ENCODE assay signal across 16 cellular contexts in genomic region chr22:48630444-48630777, GRCh38.
DNase-seq lines count a peak whose midpoint lies in the region; TF ChIP-seq lines count a peak whose summit lies in the region.
"Had no signal": no experiment of that assay in that cellular context is flagged by ENCODE, and none has a peak within 500 bp of the region (broad histone marks: within the 10 kb centered on the region; RNA-seq: fewer than 3 reads in every experiment).

No MANE protein-coding gene starts in this region.

- H3K27me3 Mint-ChIP-seq in brain: peaks cover 4% of the 10 kb centered on the region
- H3K27me3 Mint-ChIP-seq: CD4-positive, CD25-positive, alpha-beta regulatory T cell had no signal

- H3K14ac ChIP-seq in neuronal stem cell (ENCODE audit: low read length): no peak overlapping the region

- no peak overlapping the region for H3K4me3 Mint-ChIP-seq in brain
- H3K4me3 Mint-ChIP-seq: CD4-positive, CD25-positive, alpha-beta regulatory T cell had no signal

- H2BK5ac ChIP-seq in neuronal stem cell (ENCODE audit: low read length): peak overlapping the region; percentile 63

- H3K4me1 ChIP-seq in neuronal stem cell (ENCODE audit: control insufficient read depth in 2 of 2, insufficient read depth in 1 of 2, low read depth in 1 of 2, low read length in 2 of 2) (peaks cover 9 to 53% of the 10 kb centered on the region in 2 donors), SJCRH30 (peaks cover 2% of the 10 kb centered on the region; the same call in 1 of the 2 replicates)

- H3K36me3 Mint-ChIP-seq in brain: no peaks in the 10 kb centered on the region
- H3K36me3 Mint-ChIP-seq: CD4-positive, CD25-positive, alpha-beta regulatory T cell had no signal

- peaks cover 75% of the 10 kb centered on the region for H3K4me1 Mint-ChIP-seq in brain
- H3K4me1 Mint-ChIP-seq: CD4-positive, CD25-positive, alpha-beta regulatory T cell had no signal

- H3K36me3 ChIP-seq in neuronal stem cell (replicated peaks in 1 of 2; ENCODE audit: control insufficient read depth in 2 of 2, insufficient read depth in 2 of 2, low read length in 2 of 2) (no peaks in the 10 kb centered on the region), SJCRH30 (no peaks in the 10 kb centered on the region)

- peak overlapping the region; percentile 33 for H3K9ac ChIP-seq in neuronal stem cell (ENCODE audit: low read depth, low read length, poor library complexity)
- H3K9ac ChIP-seq: KMS-11 had no signal

- no CpG with 5 or more reads among the region's 18 CpGs for WGBS in neuronal stem cell (ENCODE audit: extremely low coverage in 2 of 2, insufficient read length in 2 of 2, insufficient replicate concordance in 1 of 2), 2 donors

- peak overlapping the region; percentile 80 for H3K18ac ChIP-seq in neuronal stem cell (ENCODE audit: low read length)

- no peak overlapping the region for H3K4ac ChIP-seq in neuronal stem cell (ENCODE audit: low read length)

- no peak overlapping the region for H2BK120ac ChIP-seq in neuronal stem cell (ENCODE audit: low read depth, low read length)

- no peak for TF ChIP-seq CTCF in brain (conservative IDR thresholded peaks at IDR 0.05)

- no peak overlapping the region for H3K4me3 ChIP-seq in neuronal stem cell (ENCODE audit: low read length in 2 of 2)
- no peak overlapping the region for H3K4me3 ChIP-seq in SJCRH30

- H3K4me2 ChIP-seq in neuronal stem cell (ENCODE audit: insufficient read depth, low read length, poor library complexity, severe bottlenecking): no peak overlapping the region
- H3K4me2 ChIP-seq: KMS-11 had no signal

- no peak overlapping the region for H4K8ac ChIP-seq in neuronal stem cell (ENCODE audit: low read depth, low read length)

- no peak overlapping the region for H3K23ac ChIP-seq in neuronal stem cell (ENCODE audit: low read depth, low read length, poor library complexity)

- H3K27ac ChIP-seq in neuronal stem cell (replicated peaks; ENCODE audit: low read length) (no peak overlapping the region), SJCRH30 (no peak overlapping the region)
- H3K27ac ChIP-seq: KMS-11 had no signal

- peak overlapping the region; percentile 86 for H2AK5ac ChIP-seq in neuronal stem cell (ENCODE audit: low read depth, low read length)

- H3K27ac Mint-ChIP-seq in brain: peak overlapping the region in 3 of 5 experiments; percentile 53 to 75 (median 70)
- H3K27ac Mint-ChIP-seq: CD4-positive, CD25-positive, alpha-beta regulatory T cell had no signal

- no peak overlapping the region for H2BK15ac ChIP-seq in neuronal stem cell (ENCODE audit: low read length)

- no peak overlapping the region for H2AFZ ChIP-seq in neuronal stem cell (ENCODE audit: low read length)

- H3K9me3 ChIP-seq in neuronal stem cell (replicated peaks in 1 of 2; ENCODE audit: control insufficient read depth in 2 of 2, insufficient read depth in 1 of 2, low read depth in 1 of 2, low read length in 2 of 2) (no peaks in the 10 kb centered on the region), SJCRH30 (replicated peaks) (no peaks in the 10 kb centered on the region)

- H3K27me3 ChIP-seq in neuronal stem cell (ENCODE audit: control insufficient read depth in 3 of 3, insufficient read depth in 3 of 3, low read depth in 1 of 3, low read length in 3 of 3): no peaks in the 10 kb centered on the region
- no peaks in the 10 kb centered on the region for H3K27me3 ChIP-seq in SJCRH30

- no peak overlapping the region for H2BK12ac ChIP-seq in neuronal stem cell (ENCODE audit: low read length)

- DNase-seq in COR-L47 (lab: John Stamatoyannopoulos, UW) (peak; percentile 88), NCI-H2171 treated with DMSO at 0.1 percent for 48 hours (lab: John Stamatoyannopoulos, UW) (peak; percentile 80), neuronal stem cell (ENCODE audit: low spot score) (no peak), ecto neural progenitor cell (ENCODE audit: low spot score) (no peak), NCI-H128 (lab: John Stamatoyannopoulos, UW; ENCODE audit: unreplicated experiment) (no peak), SJCRH30 (no peak)
- DNase-seq: CD4-positive, CD25-positive, alpha-beta regulatory T cell; DND-41; GF-D8; GOT3; NCI-H1092 treated with DMSO at 0.1 percent for 48 hours; NCI-H187 treated with DMSO at 0.1 percent for 48 hours; NCI-H774; SHP77 treated with DMSO at 0.1 percent for 48 hours had no signal

- no peaks in the 10 kb centered on the region for H3K9me3 Mint-ChIP-seq in brain
- H3K9me3 Mint-ChIP-seq: CD4-positive, CD25-positive, alpha-beta regulatory T cell had no signal

- no peak overlapping the region for H4K91ac ChIP-seq in neuronal stem cell (ENCODE audit: low read depth, low read length, poor library complexity)

- peaks cover 14% of the 10 kb centered on the region for H3K79me1 ChIP-seq in neuronal stem cell (ENCODE audit: low read depth, low read length)

Comparison
In these comparisons a context has a peak if more than half of its experiments do, and no peak if none do; other contexts are left out.
1. DNase-seq: peak in COR-L47 (single experiment) and NCI-H2171 treated with DMSO at 0.1 percent for 48 hours (single experiment); none in neuronal stem cell (single experiment), ecto neural progenitor cell (single experiment), NCI-H128 (single experiment) and SJCRH30 (0 of 2).